In the genomic region with DNA sequence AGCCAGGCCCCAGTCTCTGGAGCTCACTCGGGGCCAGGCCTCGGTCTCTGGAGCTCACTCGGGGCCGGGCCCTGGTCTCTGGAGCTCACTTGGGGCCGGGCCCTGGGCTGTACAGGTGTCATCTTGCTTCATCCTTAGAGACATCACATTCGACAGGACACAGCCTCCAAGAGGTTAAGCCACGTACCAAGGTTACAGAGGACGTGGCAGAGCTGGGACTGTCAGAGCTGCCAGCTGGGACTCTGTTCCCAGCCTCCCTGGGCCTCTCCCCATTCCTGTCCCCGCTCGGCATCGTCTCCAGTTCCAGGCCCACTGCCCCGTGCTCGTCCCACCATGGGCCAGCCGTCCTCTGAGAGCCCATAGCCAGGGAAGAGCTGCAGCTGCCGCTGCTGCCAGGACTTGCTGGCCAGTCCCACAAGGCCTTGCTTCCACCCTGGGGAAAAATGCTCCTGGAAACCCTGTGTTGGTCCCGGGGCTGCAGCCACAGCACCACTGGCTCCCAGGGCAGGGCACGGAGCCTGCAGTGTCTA, we compare ENCODE assay signal across 29 cellular contexts. TPM values are rescaled to one million over a fixed set of nuclear protein-coding genes. Genes with fewer than 3 reads are reported as not detected.
"Had no signal": no experiment of that assay in that cellular context is flagged by ENCODE, and none has a peak within 500 bp of the region (broad histone marks: within the 10 kb centered on the region; RNA-seq: fewer than 3 reads in every experiment).

No MANE protein-coding gene starts in this region.

- H3K27ac ChIP-seq: colonic mucosa, epithelial cell of prostate, esophagus squamous epithelium, gastroesophageal sphincter, heart right ventricle, left lung, lower lobe of right lung had no signal

- H3K4me3 ChIP-seq: colonic mucosa, esophagus squamous epithelium, gastroesophageal sphincter, heart right ventricle, left lung, lower lobe of right lung, mucosa of descending colon had no signal

- ATAC-seq: effector memory CD8-positive, alpha-beta T cell; esophagus mucosa; gastroesophageal sphincter; heart right ventricle; left cardiac atrium; left lung; left ventricle myocardium superior; lower lobe of right lung had no signal

- H3K27me3 ChIP-seq: colonic mucosa, esophagus squamous epithelium, gastroesophageal sphincter, heart right ventricle, left lung had no signal

- DNase-seq: colonic mucosa; cortex of kidney; effector CD8-positive, alpha-beta T cell; effector memory CD8-positive, alpha-beta T cell; endodermal cell; erythroblast; esophagus squamous epithelium; foreskin fibroblast; foreskin melanocyte; head of caudate nucleus; heart right ventricle; hippocampal formation; left cardiac atrium; left ventricle myocardium superior; lower lobe of right lung; mesenchymal stem cell; mucosa of descending colon; naive B cell had no signal

- H3K4me1 ChIP-seq: colonic mucosa, gastroesophageal sphincter, left lung, lower lobe of right lung had no signal

- H3K9me3 ChIP-seq: colonic mucosa, esophagus squamous epithelium, gastroesophageal sphincter, heart right ventricle, left lung, lower lobe of right lung, mucosa of descending colon had no signal

- H3K36me3 ChIP-seq: colonic mucosa had no signal

RNA-seq across cellular contexts. Expression of a gene that starts 19.6 kb away (rescaled TPM):
- total RNA-seq: dermis microvascular lymphatic vessel endothelial cell, esophagus mucosa, heart right ventricle, kidney epithelial cell, left cardiac atrium, left lung, left ventricle myocardium superior, lower leg skin, lower lobe of right lung, lung microvascular endothelial cell, mesenteric fat pad, mesothelial cell of epicardium had no signal
- polyA plus RNA-seq: keratinocyte had no signal
